In the genomic region with DNA sequence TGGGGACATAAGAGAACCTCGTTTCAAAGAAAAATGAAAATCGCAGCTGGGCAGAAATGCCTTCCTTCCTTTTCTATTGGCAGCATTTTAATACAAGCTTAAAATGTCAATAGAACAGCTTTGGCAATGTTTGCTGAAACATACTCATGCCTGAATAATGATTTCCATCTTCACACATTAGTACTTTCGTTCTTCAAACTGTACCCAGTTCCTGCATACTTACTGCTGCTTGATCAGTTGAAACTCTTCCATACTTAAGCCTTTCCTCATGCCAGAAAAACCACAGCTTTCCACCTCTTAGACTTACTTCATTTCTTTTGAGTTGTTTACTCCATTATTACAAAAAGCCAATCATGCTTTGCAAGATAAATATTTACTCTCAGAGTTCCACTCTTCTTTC, we compare ENCODE assay signal across 1 cellular context.
TF ChIP-seq lines count a peak whose summit lies in the region.

No MANE protein-coding gene starts in this region.

TF ChIP-seq in HepG2, 621 proteins besides CTCF, POLR2A, EP300 and RAD21 (continued from another document):
- TF ChIP-seq, protein P1, sequence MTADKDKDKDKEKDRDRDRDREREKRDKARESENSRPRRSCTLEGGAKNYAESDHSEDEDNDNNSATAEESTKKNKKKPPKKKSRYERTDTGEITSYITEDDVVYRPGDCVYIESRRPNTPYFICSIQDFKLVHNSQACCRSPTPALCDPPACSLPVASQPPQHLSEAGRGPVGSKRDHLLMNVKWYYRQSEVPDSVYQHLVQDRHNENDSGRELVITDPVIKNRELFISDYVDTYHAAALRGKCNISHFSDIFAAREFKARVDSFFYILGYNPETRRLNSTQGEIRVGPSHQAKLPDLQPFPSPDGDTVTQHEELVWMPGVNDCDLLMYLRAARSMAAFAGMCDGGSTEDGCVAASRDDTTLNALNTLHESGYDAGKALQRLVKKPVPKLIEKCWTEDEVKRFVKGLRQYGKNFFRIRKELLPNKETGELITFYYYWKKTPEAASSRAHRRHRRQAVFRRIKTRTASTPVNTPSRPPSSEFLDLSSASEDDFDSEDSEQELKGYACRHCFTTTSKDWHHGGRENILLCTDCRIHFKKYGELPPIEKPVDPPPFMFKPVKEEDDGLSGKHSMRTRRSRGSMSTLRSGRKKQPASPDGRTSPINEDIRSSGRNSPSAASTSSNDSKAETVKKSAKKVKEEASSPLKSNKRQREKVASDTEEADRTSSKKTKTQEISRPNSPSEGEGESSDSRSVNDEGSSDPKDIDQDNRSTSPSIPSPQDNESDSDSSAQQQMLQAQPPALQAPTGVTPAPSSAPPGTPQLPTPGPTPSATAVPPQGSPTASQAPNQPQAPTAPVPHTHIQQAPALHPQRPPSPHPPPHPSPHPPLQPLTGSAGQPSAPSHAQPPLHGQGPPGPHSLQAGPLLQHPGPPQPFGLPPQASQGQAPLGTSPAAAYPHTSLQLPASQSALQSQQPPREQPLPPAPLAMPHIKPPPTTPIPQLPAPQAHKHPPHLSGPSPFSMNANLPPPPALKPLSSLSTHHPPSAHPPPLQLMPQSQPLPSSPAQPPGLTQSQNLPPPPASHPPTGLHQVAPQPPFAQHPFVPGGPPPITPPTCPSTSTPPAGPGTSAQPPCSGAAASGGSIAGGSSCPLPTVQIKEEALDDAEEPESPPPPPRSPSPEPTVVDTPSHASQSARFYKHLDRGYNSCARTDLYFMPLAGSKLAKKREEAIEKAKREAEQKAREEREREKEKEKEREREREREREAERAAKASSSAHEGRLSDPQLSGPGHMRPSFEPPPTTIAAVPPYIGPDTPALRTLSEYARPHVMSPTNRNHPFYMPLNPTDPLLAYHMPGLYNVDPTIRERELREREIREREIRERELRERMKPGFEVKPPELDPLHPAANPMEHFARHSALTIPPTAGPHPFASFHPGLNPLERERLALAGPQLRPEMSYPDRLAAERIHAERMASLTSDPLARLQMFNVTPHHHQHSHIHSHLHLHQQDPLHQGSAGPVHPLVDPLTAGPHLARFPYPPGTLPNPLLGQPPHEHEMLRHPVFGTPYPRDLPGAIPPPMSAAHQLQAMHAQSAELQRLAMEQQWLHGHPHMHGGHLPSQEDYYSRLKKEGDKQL (CRISPR knock-in tag; IDR thresholded peaks at IDR 0.05; ENCODE audit: low read depth) = no peak
- TF ChIP-seq HMGXB3 (CRISPR knock-in tag; IDR thresholded peaks at IDR 0.05; ENCODE audit: borderline replicate concordance) = no peak
- TF ChIP-seq CSRNP1 (CRISPR knock-in tag; IDR thresholded peaks at IDR 0.05) = no peak
- TF ChIP-seq ZBTB3 (CRISPR knock-in tag; IDR thresholded peaks at IDR 0.05; ENCODE audit: borderline replicate concordance, low read depth) = no peak
- no peak for TF ChIP-seq HMGXB4 (CRISPR knock-in tag; IDR thresholded peaks at IDR 0.05; ENCODE audit: borderline replicate concordance in 1 of 2, low read depth in 1 of 2)
- no peak for TF ChIP-seq ZBTB44 (CRISPR knock-in tag; IDR thresholded peaks at IDR 0.05)
- TF ChIP-seq SMAD9 (CRISPR knock-in tag; IDR thresholded peaks at IDR 0.05) = no peak
- TF ChIP-seq ZNF749 (CRISPR knock-in tag; IDR thresholded peaks at IDR 0.05; ENCODE audit: borderline replicate concordance) = no peak
- no peak for TF ChIP-seq ZNF143 (CRISPR knock-in tag; IDR thresholded peaks at IDR 0.05)
